Comparison of ENCODE assay signal across 13 cellular contexts in genomic region chr16:11706180-11706742, GRCh38. TPM values are rescaled to one million over a fixed set of nuclear protein-coding genes. Genes with fewer than 3 reads are reported as not detected.
DNase-seq lines count a peak whose midpoint lies in the region; ATAC-seq and TF ChIP-seq lines count a peak whose summit lies in the region.
"Had no signal": no experiment of that assay in that cellular context is flagged by ENCODE, and none has a peak within 500 bp of the region (broad histone marks: within the 10 kb centered on the region; RNA-seq: fewer than 3 reads in every experiment).

No MANE protein-coding gene starts in this region.

- H2AK5ac ChIP-seq in neuronal stem cell (ENCODE audit: low read depth, low read length) = no peak overlapping the region

- 49 to 55% methylated on average over 5 of the region's 5 CpGs for WGBS in body of pancreas, 2 donors
- WGBS in neuronal stem cell (ENCODE audit: extremely low coverage in 2 of 2, insufficient read length in 2 of 2, insufficient replicate concordance in 1 of 2), 2 donors = no CpG with 5 or more reads among the region's 5 CpGs

- no peak overlapping the region for H3K4me3 Mint-ChIP-seq in Caco-2 (ENCODE audit: unreplicated experiment)
- H3K4me3 Mint-ChIP-seq in activated CD4-positive, alpha-beta T cell treated with anti-CD3 and anti-CD28 coated beads, Interleukin-2, amount 10 ng/mL, durations not matched to agents 24 days and 14 days = no peak overlapping the region
- H3K4me3 Mint-ChIP-seq: activated CD8-positive, alpha-beta T cell treated with anti-CD3 and anti-CD28 coated beads, Interleukin-2, amount 10 ng/mL, durations not matched to agents 7 days and 5 days; B cell had no signal

- H3K4me3 ChIP-seq in body of pancreas (no peak overlapping the region), neuronal stem cell (ENCODE audit: low read length in 2 of 2) (no peak overlapping the region), Caco-2 (ENCODE audit: low read depth, low read length) (no peak overlapping the region)

- H3K18ac ChIP-seq in neuronal stem cell (ENCODE audit: low read length) = no peak overlapping the region

- no peak overlapping the region for H4K91ac ChIP-seq in neuronal stem cell (ENCODE audit: low read depth, low read length, poor library complexity)

- no peak overlapping the region for H2BK15ac ChIP-seq in neuronal stem cell (ENCODE audit: low read length)

- H2BK12ac ChIP-seq in neuronal stem cell (ENCODE audit: low read length) = no peak overlapping the region

- CTCF ChIA-PET in Caco-2 (lab: Charles Lee) = interaction anchor here (0.7 kb wide), 1 partner anchor 12 kb away, joined by 3 read pairs; no protein-coding TSS in a partner anchor

- H3K14ac ChIP-seq in neuronal stem cell (ENCODE audit: low read length) = no peak overlapping the region

- H3K9ac ChIP-seq in neuronal stem cell (ENCODE audit: low read depth, low read length, poor library complexity) = peak overlapping the region; percentile 25

- H3K36me3 ChIP-seq in body of pancreas (replicated peaks in 1 of 2; ENCODE audit: insufficient read depth in 1 of 2, low read depth in 2 of 2) (peaks cover 0 to 3% of the 10 kb centered on the region in 2 donors), neuronal stem cell (replicated peaks in 1 of 2; ENCODE audit: control insufficient read depth in 2 of 2, insufficient read depth in 2 of 2, low read length in 2 of 2) (peaks cover 3 to 38% of the 10 kb centered on the region in 2 donors), Caco-2 (ENCODE audit: control insufficient read depth, insufficient read depth, low read length) (no peaks in the 10 kb centered on the region)

- TF ChIP-seq CTCF in body of pancreas (IDR thresholded peaks at IDR 0.05) (no peak), Caco-2 (IDR thresholded peaks at IDR 0.05; ENCODE audit: insufficient read depth in 1 of 2, low read depth in 1 of 2, low read length in 1 of 2, severe bottlenecking in 1 of 2, unreplicated experiment in 1 of 2) (no peak)

- no peak overlapping the region for H4K8ac ChIP-seq in neuronal stem cell (ENCODE audit: low read depth, low read length)

- no peak overlapping the region for H2AFZ ChIP-seq in neuronal stem cell (ENCODE audit: low read length)

- DNase-seq in body of pancreas = peak; percentile 38 to 61 (median 54)
- DNase-seq in neuronal stem cell (ENCODE audit: low spot score) = no peak
- DNase-seq in activated T-cell treated with anti-CD3 and anti-CD28 coated beads for 4 hours = no peak
- no peak for DNase-seq in NCI-H2171 treated with DMSO at 0.1 percent for 48 hours (lab: John Stamatoyannopoulos, UW)
- DNase-seq in Caco-2 = no peak
- DNase-seq in activated CD4-positive, alpha-beta T cell treated with anti-CD3 and anti-CD28 coated beads, Interleukin-2, amount 10 ng/mL, durations not matched to agents 24 days and 14 days = no peak
- DNase-seq: activated CD8-positive, alpha-beta T cell treated with anti-CD3 and anti-CD28 coated beads, Interleukin-2, amount 10 ng/mL, durations not matched to agents 7 days and 5 days; NCI-H187; T-helper 2 cell had no signal

- BruUV-seq in Caco-2 (replicated peaks; lab: Mats Ljungman, UMichigan) = no TSS peak

- H2BK5ac ChIP-seq in neuronal stem cell (ENCODE audit: low read length) = no peak overlapping the region

- H3K4me1 Mint-ChIP-seq in Caco-2 (ENCODE audit: low read depth, unreplicated experiment) = no peaks in the 10 kb centered on the region
- H3K4me1 Mint-ChIP-seq in activated CD4-positive, alpha-beta T cell treated with anti-CD3 and anti-CD28 coated beads, Interleukin-2, amount 10 ng/mL, durations not matched to agents 24 days and 14 days = peaks cover 9% of the 10 kb centered on the region

- H3K9me3 Mint-ChIP-seq in Caco-2 (ENCODE audit: unreplicated experiment) = no peaks in the 10 kb centered on the region
- no peaks in the 10 kb centered on the region for H3K9me3 Mint-ChIP-seq in activated CD4-positive, alpha-beta T cell treated with anti-CD3 and anti-CD28 coated beads, Interleukin-2, amount 10 ng/mL, durations not matched to agents 24 days and 14 days
- H3K9me3 Mint-ChIP-seq: activated naive CD4-positive, alpha-beta T cell treated with anti-CD3 and anti-CD28 coated beads, Interleukin-2, amount 50 U/mL, for 72 hours had no signal

- POLR2A ChIA-PET in Caco-2 (lab: Charles Lee) = no interaction called here

- no peak overlapping the region for H3K23ac ChIP-seq in neuronal stem cell (ENCODE audit: low read depth, low read length, poor library complexity)

- H2BK120ac ChIP-seq in neuronal stem cell (ENCODE audit: low read depth, low read length) = no peak overlapping the region

- no peaks in the 10 kb centered on the region for H3K27me3 Mint-ChIP-seq in Caco-2 (ENCODE audit: insufficient read depth, unreplicated experiment)
- no peaks in the 10 kb centered on the region for H3K27me3 Mint-ChIP-seq in activated CD4-positive, alpha-beta T cell treated with anti-CD3 and anti-CD28 coated beads, Interleukin-2, amount 10 ng/mL, durations not matched to agents 24 days and 14 days
- H3K27me3 Mint-ChIP-seq: B cell had no signal

- H3K36me3 Mint-ChIP-seq in Caco-2 (ENCODE audit: insufficient read depth, unreplicated experiment) = peaks cover 18% of the 10 kb centered on the region
- peaks cover 45% of the 10 kb centered on the region for H3K36me3 Mint-ChIP-seq in activated CD4-positive, alpha-beta T cell treated with anti-CD3 and anti-CD28 coated beads, Interleukin-2, amount 10 ng/mL, durations not matched to agents 24 days and 14 days (ENCODE audit: low read depth)

- intact Hi-C loops in body of pancreas (cut with DNase I) (no loop called here), Caco-2 (cut with micrococcal nuclease; ENCODE audit: unreplicated experiment) (no loop called here)
- intact Hi-C loops in activated CD4-positive, alpha-beta T cell treated with anti-CD3 and anti-CD28 coated beads, Interleukin-2, amount 10 ng/mL, durations not matched to agents 24 days and 14 days (cut with micrococcal nuclease) = no loop called here

- peaks cover 2% of the 10 kb centered on the region for H3K79me1 ChIP-seq in neuronal stem cell (ENCODE audit: low read depth, low read length)

- no peak overlapping the region for H3K27ac Mint-ChIP-seq in Caco-2 (ENCODE audit: unreplicated experiment)
- no peak overlapping the region for H3K27ac Mint-ChIP-seq in activated CD4-positive, alpha-beta T cell treated with anti-CD3 and anti-CD28 coated beads, Interleukin-2, amount 10 ng/mL, durations not matched to agents 24 days and 14 days
- H3K27ac Mint-ChIP-seq: activated CD8-positive, alpha-beta T cell treated with anti-CD3 and anti-CD28 coated beads, Interleukin-2, amount 10 ng/mL, durations not matched to agents 7 days and 5 days; activated naive CD4-positive, alpha-beta T cell treated with anti-CD3 and anti-CD28 coated beads, Interleukin-2, amount 50 U/mL, for 72 hours; B cell had no signal

- H3K9me3 ChIP-seq in body of pancreas = no peaks in the 10 kb centered on the region
- no peaks in the 10 kb centered on the region for H3K9me3 ChIP-seq in neuronal stem cell (replicated peaks in 1 of 2; ENCODE audit: control insufficient read depth in 2 of 2, insufficient read depth in 1 of 2, low read depth in 1 of 2, low read length in 2 of 2)
- no peaks in the 10 kb centered on the region for H3K9me3 ChIP-seq in Caco-2

- TF ChIP-seq POLR2A in body of pancreas (IDR thresholded peaks at IDR 0.05) = no peak

- H3K27me3 ChIP-seq in body of pancreas = no peaks in the 10 kb centered on the region
- no peaks in the 10 kb centered on the region for H3K27me3 ChIP-seq in neuronal stem cell (ENCODE audit: control insufficient read depth in 3 of 3, insufficient read depth in 3 of 3, low read depth in 1 of 3, low read length in 3 of 3)
- H3K27me3 ChIP-seq in Caco-2 (replicated peaks; ENCODE audit: control insufficient read depth, insufficient read depth, low read length) = no peaks in the 10 kb centered on the region

- ATAC-seq in GM18907 (IDR thresholded peaks at IDR 0.05; ENCODE audit: unreplicated experiment) (peak; percentile 75), HG02970 (IDR thresholded peaks at IDR 0.05; ENCODE audit: low FRiP score, unreplicated experiment) (peak; percentile 48), body of pancreas (peak; percentile 75)
- ATAC-seq: activated CD8-positive, alpha-beta T cell treated with anti-CD3 and anti-CD28 coated beads, Interleukin-2, amount 10 ng/mL, durations not matched to agents 7 days and 5 days had no signal

- H3K27ac ChIP-seq in body of pancreas = peak overlapping the region in 2 of 4 donors; percentile 7
- H3K27ac ChIP-seq in neuronal stem cell (replicated peaks; ENCODE audit: low read length) = no peak overlapping the region

- no peak overlapping the region for H3K4me2 ChIP-seq in neuronal stem cell (ENCODE audit: insufficient read depth, low read length, poor library complexity, severe bottlenecking)

- H3K4me1 ChIP-seq in body of pancreas (peaks cover 18% of the 10 kb centered on the region), neuronal stem cell (ENCODE audit: control insufficient read depth in 2 of 2, insufficient read depth in 1 of 2, low read depth in 1 of 2, low read length in 2 of 2) (no peaks in the 10 kb centered on the region), Caco-2 (no peaks in the 10 kb centered on the region)

- H3K4ac ChIP-seq in neuronal stem cell (ENCODE audit: low read length) = no peak overlapping the region

RNA-seq across cellular contexts. Expression of gene TXNDC11, which starts 36.4 kb away (rescaled TPM):
- total RNA-seq in body of pancreas (10 to 100 TPM; 38.4 to 90.3 TPM), Caco-2 (2022) (23.5 and 24.3 TPM in 2 replicates)
- polyA plus RNA-seq in neuronal stem cell (2013, experiment 1 of 2) = 11.9 TPM
- polyA plus RNA-seq in neuronal stem cell (2013, experiment 2 of 2) = 12.0 TPM
- total RNA-seq in activated CD4-positive, alpha-beta T cell treated with anti-CD3 and anti-CD28 coated beads, Interleukin-2, amount 10 ng/mL, durations not matched to agents 24 days and 14 days = 41.7 and 43.6 TPM in 2 replicates

RNA-seq across cellular contexts. Expression of gene SNN, which starts 38.0 kb away (rescaled TPM):
- total RNA-seq in body of pancreas = 10 to 100 TPM in 1 of 2 donors, 1 to 10 TPM in 1; 7.5 to 10.9 TPM
- polyA plus RNA-seq in neuronal stem cell (2013, experiment 1 of 2) = 84.2 TPM
- 83.6 TPM for polyA plus RNA-seq in neuronal stem cell (2013, experiment 2 of 2)
- total RNA-seq in Caco-2 (2022) = 11.1 and 12.8 TPM in 2 replicates
- total RNA-seq in activated CD4-positive, alpha-beta T cell treated with anti-CD3 and anti-CD28 coated beads, Interleukin-2, amount 10 ng/mL, durations not matched to agents 24 days and 14 days = 8.3 and 9.1 TPM in 2 replicates

Comparison
In these comparisons a context has a peak if more than half of its experiments do, and no peak if none do; other contexts are left out.
1. DNase-seq: peak in body of pancreas (4 of 4); none in neuronal stem cell (single experiment), activated T-cell treated with anti-CD3 and anti-CD28 coated beads for 4 hours (single experiment), NCI-H2171 treated with DMSO at 0.1 percent for 48 hours (single experiment), Caco-2 (0 of 2) and activated CD4-positive, alpha-beta T cell treated with anti-CD3 and anti-CD28 coated beads, Interleukin-2, amount 10 ng/mL, durations not matched to agents 24 days and 14 days (single experiment).
2. Peak in every context shown above with its lines, with median percentiles within 50 percentile points of each other: ATAC-seq.